Comparison of ENCODE assay signal across 1 cellular context in genomic region chr5:43042176-43042625, GRCh38.
TF ChIP-seq lines count a peak whose summit lies in the region.

No MANE protein-coding gene starts in this region.

TF ChIP-seq in H1, 55 proteins besides CTCF, POLR2A, EP300 and RAD21 (continued from another document):
- TF ChIP-seq ATF3 (IDR thresholded peaks at IDR 0.05; ENCODE audit: insufficient read depth, low read depth, low read length) (no peak), CBX5 (IDR thresholded peaks at IDR 0.05; ENCODE audit: low read depth, low read length) (no peak), KDM4A (IDR thresholded peaks at IDR 0.05; ENCODE audit: low read depth, low read length, severe bottlenecking) (peak; percentile 17), GABPA (IDR thresholded peaks at IDR 0.05; ENCODE audit: borderline replicate concordance, insufficient read depth, low read length) (no peak), SIRT6 (IDR thresholded peaks at IDR 0.05; ENCODE audit: low read length) (no peak), RNF2 (IDR thresholded peaks at IDR 0.05; ENCODE audit: borderline replicate concordance, low read depth, low read length, missing control alignments, poor library complexity, severe bottlenecking) (peak; percentile 77), RBBP5 (IDR thresholded peaks at IDR 0.05; ENCODE audit: borderline replicate concordance, low read depth, low read length) (no peak), NANOG (IDR thresholded peaks at IDR 0.05; ENCODE audit: insufficient read depth, low read depth, low read length, poor library complexity, severe bottlenecking) (no peak), JUN (IDR thresholded peaks at IDR 0.05; ENCODE audit: low read depth, low read length) (no peak), CREB1 (IDR thresholded peaks at IDR 0.05) (no peak), RFX5 (IDR thresholded peaks at IDR 0.05; ENCODE audit: borderline replicate concordance, low read depth, low read length) (no peak), MAX (IDR thresholded peaks at IDR 0.05) (no peak), ATF2 (IDR thresholded peaks at IDR 0.05; ENCODE audit: low read length) (no peak), CHD2 (IDR thresholded peaks at IDR 0.05; ENCODE audit: low read length) (no peak), EZH2 (IDR thresholded peaks at IDR 0.05; ENCODE audit: low read depth, low read length, severe bottlenecking) (peak; percentile 95), SP1 (IDR thresholded peaks at IDR 0.05; ENCODE audit: low read depth, low read length) (no peak), YY1 (IDR thresholded peaks at IDR 0.05; ENCODE audit: low read depth, low read length) (peak; percentile 80), POU5F1 (IDR thresholded peaks at IDR 0.05; ENCODE audit: low read depth, low read length) (no peak), ASH2L (IDR thresholded peaks at IDR 0.05; ENCODE audit: low read length) (no peak), MAFK (IDR thresholded peaks at IDR 0.05; ENCODE audit: low read depth, low read length) (no peak), HDAC6 (IDR thresholded peaks at IDR 0.05; ENCODE audit: low read depth, low read length) (no peak), SIX5 (IDR thresholded peaks at IDR 0.05; ENCODE audit: low read depth, low read length) (no peak), SIN3A (conservative IDR thresholded peaks at IDR 0.05 in 1 of 2, IDR thresholded peaks at IDR 0.05 in 1 of 2; ENCODE audit: low read depth in 1 of 2, low read length in 2 of 2) (peak in 1 of 2 experiments; percentile 16; a peak in 1 of 4 replicates), SUZ12 (IDR thresholded peaks at IDR 0.05; ENCODE audit: low read length) (peak; percentile 97; the same call in 1 of the 2 replicates)
